Comparison of ENCODE assay signal across 8 cellular contexts in genomic region chr10:28663576-28664368, GRCh38. TPM values are rescaled to one million over a fixed set of nuclear protein-coding genes. Genes with fewer than 3 reads are reported as not detected.
A peak's percentile ranks its signal among the peaks of the same experiment; 100 is the strongest.
DNase-seq lines count a peak whose midpoint lies in the region; ATAC-seq, FAIRE-seq and TF ChIP-seq lines count a peak whose summit lies in the region.

No MANE protein-coding gene starts in this region.

- H3K27me3 Mint-ChIP-seq in T-cell = peaks cover 40 to 57% of the 10 kb centered on the region in 2 donors

- DNase-seq in GM12892 (ENCODE audit: insufficient read length) = peak; percentile 47
- DNase-seq in NCI-H1436 (lab: John Stamatoyannopoulos, UW) = peak; percentile 86
- DNase-seq in T-cell = peak; percentile 21 to 67 (median 55)
- DNase-seq in amniotic epithelial cell (ENCODE audit: low read depth) = peak; percentile 84
- peak; percentile 82 for DNase-seq in left cardiac atrium
- peak; percentile 73 for DNase-seq in renal cortical epithelial cell (ENCODE audit: low read depth)

- intact Hi-C loops in left cardiac atrium (cut with DNase I) = loop anchor here (2.0 to 10.0 kb wide), 5 partner anchors 327 to 641 kb away; no protein-coding TSS in a partner anchor

- CTCF ChIA-PET in T-cell (lab: Charles Lee) = interaction anchor here (0.5 to 2.0 kb wide), 14 partner anchors 11 to 784 kb away, joined by 3 to 12 read pairs (median 5); no protein-coding TSS in a partner anchor

- peaks cover 7 to 11% (median 9%) of the 10 kb centered on the region in 3 donors for H3K4me1 Mint-ChIP-seq in T-cell

- no peak for TF ChIP-seq POLR2A in GM12892 (IDR thresholded peaks at IDR 0.05; ENCODE audit: low read depth, low read length)

- no peak overlapping the region for H3K4me3 Mint-ChIP-seq in T-cell

- POLR2A ChIA-PET in T-cell (lab: Charles Lee) = interaction anchor here in 1 of 2 donors (0.5 kb wide), 1 partner anchor 325 kb away, joined by 6 read pairs; no protein-coding TSS in a partner anchor

- H3K27ac Mint-ChIP-seq in T-cell = no peak overlapping the region

- H3K9me3 Mint-ChIP-seq in T-cell = no peaks in the 10 kb centered on the region

- ATAC-seq in HG02642 (IDR thresholded peaks at IDR 0.05; ENCODE audit: poor library complexity, unreplicated experiment) = peak; percentile 89
- peak; percentile 78 to 88 (median 86) for ATAC-seq in T-cell (replicated peaks in 1 of 4)
- peak; percentile 86 to 94 for ATAC-seq in left cardiac atrium
- no peak for ATAC-seq in HG03039 (IDR thresholded peaks at IDR 0.05; ENCODE audit: unreplicated experiment)

- peak; percentile 67 for FAIRE-seq in GM12892 (lab: Jason Lieb, UNC)

- H3K36me3 Mint-ChIP-seq in T-cell = no peaks in the 10 kb centered on the region

RNA-seq across cellular contexts. Expression of gene BAMBI, which starts 13.5 kb away (rescaled TPM):
- not detected for polyA plus RNA-seq in GM12892 (2012; ENCODE audit: missing spikeins)
- total RNA-seq in T-cell (1 to 10 TPM in 2 of 5 donors, under 1 TPM in 3; 0.16 to 2.3 (median 0.41) TPM), left cardiac atrium (10 to 100 TPM; 23.7 to 54.8 TPM), renal cortical epithelial cell (10.4 and 12.0 TPM in 2 replicates)
